ENCODE assay signal across 8 cellular contexts in the genomic region with DNA sequence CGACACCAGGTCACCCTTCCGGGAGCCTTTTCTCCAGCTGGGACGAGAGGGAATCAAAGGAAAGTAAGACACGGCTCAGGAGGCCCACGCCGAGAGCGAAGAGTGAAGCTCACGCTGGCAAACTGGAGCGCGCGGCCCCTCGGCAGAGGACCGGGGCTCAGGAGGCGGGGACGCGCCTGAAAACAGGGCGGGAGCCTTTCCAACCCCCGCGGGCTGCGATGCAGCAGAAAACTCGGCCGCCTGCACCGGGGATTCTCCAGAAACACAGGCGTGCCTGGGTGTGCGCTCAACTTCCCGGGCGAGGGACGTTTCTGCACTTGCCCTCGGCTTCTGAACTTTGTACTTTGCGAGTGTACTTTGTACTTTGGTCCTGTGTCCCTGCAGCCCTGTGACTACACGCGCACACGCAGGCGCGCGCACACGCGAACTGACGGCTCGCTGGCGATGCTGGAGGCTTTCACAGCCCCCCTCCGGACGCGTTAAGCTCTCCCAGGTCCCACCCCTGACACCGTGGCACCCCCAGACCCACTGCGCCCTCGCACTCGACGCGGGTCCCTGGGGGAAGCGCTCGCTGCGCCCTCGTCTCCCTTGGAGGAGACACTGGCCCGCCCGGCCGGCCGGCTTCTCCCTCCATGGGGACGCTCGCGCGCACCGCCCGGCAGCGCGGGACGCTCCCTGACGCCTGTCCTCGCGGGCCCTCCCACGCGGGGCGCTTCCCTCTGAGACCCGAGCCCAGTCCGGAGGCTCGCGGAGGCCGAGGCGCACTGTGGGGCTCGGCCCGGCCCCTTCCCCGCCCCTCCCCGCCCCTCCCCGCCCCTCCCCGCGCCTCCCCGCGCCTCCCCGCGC. TPM values are rescaled to one million over a fixed set of nuclear protein-coding genes. Genes with fewer than 3 reads are reported as not detected.
DNase-seq lines count a peak whose midpoint lies in the region; ATAC-seq and TF ChIP-seq lines count a peak whose summit lies in the region.

No MANE protein-coding gene starts in this region.

- ATAC-seq in GM19468 (IDR thresholded peaks at IDR 0.05; ENCODE audit: extremely low read depth, unreplicated experiment) = peak; percentile 24

- BruUV-seq in MCF 10A (replicated peaks; lab: Mats Ljungman, UMichigan) = no TSS peak

- H3K36me3 Mint-ChIP-seq in T-helper 2 cell treated with Interferon-gamma antibody and Interleukin-4, amounts not matched to agents 5 μg/mL and 100 μg/mL, for 36 hours (ENCODE audit: low read depth) = no peaks in the 10 kb centered on the region
- H3K36me3 Mint-ChIP-seq in MCF 10A (ENCODE audit: insufficient read depth, unreplicated experiment) = no peaks in the 10 kb centered on the region

- H3K4me3 ChIP-seq in HUES48 (ENCODE audit: low read depth, low read length) (peak overlapping the region; percentile 84), iPS-11a (ENCODE audit: low read depth, low read length) (peak overlapping the region; percentile 61), retinal pigment epithelial cell (ENCODE audit: low read length) (peak overlapping the region; percentile 71)

- H3K9ac ChIP-seq in HUES48 (ENCODE audit: low read depth, low read length) = no peak overlapping the region

- H3K27ac ChIP-seq in HUES48 (ENCODE audit: low read depth, low read length) = no peak overlapping the region

- H3K9me3 Mint-ChIP-seq in T-helper 2 cell treated with Interferon-gamma antibody and Interleukin-4, amounts not matched to agents 5 μg/mL and 100 μg/mL, for 36 hours = no peaks in the 10 kb centered on the region
- no peaks in the 10 kb centered on the region for H3K9me3 Mint-ChIP-seq in MCF 10A (ENCODE audit: unreplicated experiment)

- peaks cover 3% of the 10 kb centered on the region for H3K27me3 Mint-ChIP-seq in T-helper 2 cell treated with Interferon-gamma antibody and Interleukin-4, amounts not matched to agents 5 μg/mL and 100 μg/mL, for 36 hours (ENCODE audit: low read depth)
- H3K27me3 Mint-ChIP-seq in MCF 10A (ENCODE audit: insufficient read depth, unreplicated experiment) = no peaks in the 10 kb centered on the region

- peak; percentile 61 for DNase-seq in Caki2 (ENCODE audit: low read depth)
- DNase-seq in T-helper 2 cell treated with Interferon-gamma antibody and Interleukin-4, amounts not matched to agents 5 μg/mL and 100 μg/mL, for 36 hours (ENCODE audit: low spot score) = peak; percentile 64
- DNase-seq in MCF 10A (ENCODE audit: unreplicated experiment) = peak; percentile 29
- no peak for DNase-seq in retinal pigment epithelial cell (ENCODE audit: low read depth)
- no peak for DNase-seq in amniotic stem cell (lab: John Stamatoyannopoulos, UW)

- peaks cover 54% of the 10 kb centered on the region for H3K27me3 ChIP-seq in HUES48 (ENCODE audit: control insufficient read depth, insufficient read depth, low read length)

- POLR2A ChIA-PET in MCF 10A (lab: Yijun Ruan, JAX) = interaction anchor here (0.7 to 1.4 kb wide), 3 partner anchors 12 to 121 kb away, joined by 3 to 8 read pairs (median 5); partner anchors contain the start of gene MTG1

- intact Hi-C loops in MCF 10A (cut with micrococcal nuclease) = no loop called here

- in situ Hi-C loops in Caki2 (cut with HindIII; ENCODE audit: low pct_unique_long_range_greater_than_20kb, low sequenced_read_pairs) = no loop called here

- CTCF ChIA-PET in MCF 10A (lab: Yijun Ruan, JAX) = interaction anchor here (0.9 to 1.1 kb wide), 2 partner anchors 10 to 115 kb away, joined by 3 to 4 read pairs; no protein-coding TSS in a partner anchor

- no peaks in the 10 kb centered on the region for H3K4me1 ChIP-seq in HUES48 (ENCODE audit: control insufficient read depth, insufficient read depth, low read length)

- H3K9me3 ChIP-seq in HUES48 (ENCODE audit: control insufficient read depth, insufficient read depth, low read length) = no peaks in the 10 kb centered on the region

- peak overlapping the region; percentile 77 for H3K4me3 Mint-ChIP-seq in T-helper 2 cell treated with Interferon-gamma antibody and Interleukin-4, amounts not matched to agents 5 μg/mL and 100 μg/mL, for 36 hours
- peak overlapping the region; percentile 71 for H3K4me3 Mint-ChIP-seq in MCF 10A (ENCODE audit: unreplicated experiment)

- H3K27ac Mint-ChIP-seq in T-helper 2 cell treated with Interferon-gamma antibody and Interleukin-4, amounts not matched to agents 5 μg/mL and 100 μg/mL, for 36 hours = peak overlapping the region; percentile 55
- H3K27ac Mint-ChIP-seq in MCF 10A (ENCODE audit: low read depth, unreplicated experiment) = no peak overlapping the region

- TF ChIP-seq CTCF in MCF 10A (IDR thresholded peaks at IDR 0.05; ENCODE audit: unreplicated experiment) = no peak
- no peak for TF ChIP-seq CTCF in retinal pigment epithelial cell (conservative IDR thresholded peaks at IDR 0.05; ENCODE audit: low read depth, low read length)

- no peaks in the 10 kb centered on the region for H3K36me3 ChIP-seq in HUES48 (ENCODE audit: control insufficient read depth, insufficient read depth, low read length)

- H3K4me1 Mint-ChIP-seq in T-helper 2 cell treated with Interferon-gamma antibody and Interleukin-4, amounts not matched to agents 5 μg/mL and 100 μg/mL, for 36 hours (ENCODE audit: low read depth) = peaks cover 9% of the 10 kb centered on the region
- H3K4me1 Mint-ChIP-seq in MCF 10A (ENCODE audit: insufficient read depth, unreplicated experiment) = peaks cover 5% of the 10 kb centered on the region

RNA-seq across cellular contexts. Expression of gene PAOX, which starts 0.6 kb away (rescaled TPM):
- total RNA-seq in Caki2 (2014; rRNA removed; shearing (Covaris generic); ENCODE audit: low replicate concordance) = 12.1 and 16.9 TPM in 2 replicates
- 1.2 and 1.8 TPM in 2 replicates for total RNA-seq in MCF 10A (2022)

RNA-seq across cellular contexts. Expression of gene ECHS1, which starts 5.3 kb away (rescaled TPM):
- total RNA-seq in Caki2 (2014; rRNA removed; shearing (Covaris generic); ENCODE audit: low replicate concordance) = 95.9 and 100 TPM in 2 replicates
- total RNA-seq in MCF 10A (2022) = 72.4 and 82.7 TPM in 2 replicates

RNA-seq across cellular contexts. Expression of gene MTG1, which starts 15.5 kb away (rescaled TPM):
- total RNA-seq in Caki2 (2014; rRNA removed; shearing (Covaris generic); ENCODE audit: low replicate concordance) = 65.6 and 75.7 TPM in 2 replicates
- 71.6 and 74.3 TPM in 2 replicates for total RNA-seq in MCF 10A (2022)

RNA-seq across cellular contexts. Expression of gene FUOM, which starts 20.7 kb away (rescaled TPM):
- 26.6 and 38.3 TPM in 2 replicates for total RNA-seq in Caki2 (2014; rRNA removed; shearing (Covaris generic); ENCODE audit: low replicate concordance)
- 16.6 and 22.6 TPM in 2 replicates for total RNA-seq in MCF 10A (2022)

RNA-seq across cellular contexts. Expression of gene PRAP1, which starts 31.3 kb away (rescaled TPM):
- total RNA-seq in Caki2 (2014; rRNA removed; shearing (Covaris generic); ENCODE audit: low replicate concordance) = not detected in 2 replicates
- not detected in 2 replicates for total RNA-seq in MCF 10A (2022)

Comparison
In these comparisons a context has a peak if more than half of its experiments do, and no peak if none do; other contexts are left out.
1. DNase-seq: peak in Caki2 (single experiment), T-helper 2 cell treated with Interferon-gamma antibody and Interleukin-4, amounts not matched to agents 5 μg/mL and 100 μg/mL, for 36 hours (single experiment) and MCF 10A (single experiment); none in retinal pigment epithelial cell (single experiment) and amniotic stem cell (single experiment).
2. Peak in every context shown above with its lines, with median percentiles within 50 percentile points of each other: H3K4me3 ChIP-seq.